ENCODE assay signal across 8 cellular contexts in genomic region chr7:20778063-20778721, GRCh38. TPM values are rescaled to one million over a fixed set of nuclear protein-coding genes. Genes with fewer than 3 reads are reported as not detected.
DNase-seq lines count a peak whose midpoint lies in the region; ATAC-seq and TF ChIP-seq lines count a peak whose summit lies in the region.

No MANE protein-coding gene starts in this region.

- no peaks in the 10 kb centered on the region for H3K9me3 Mint-ChIP-seq in activated CD4-positive, alpha-beta T cell treated with anti-CD3 and anti-CD28 coated beads, Interleukin-2, amount 10 ng/mL, durations not matched to agents 24 days and 14 days
- no peaks in the 10 kb centered on the region for H3K9me3 Mint-ChIP-seq in HFFc6

- no peak overlapping the region for H3K4me3 Mint-ChIP-seq in activated CD4-positive, alpha-beta T cell treated with anti-CD3 and anti-CD28 coated beads, Interleukin-2, amount 10 ng/mL, durations not matched to agents 24 days and 14 days
- H3K4me3 Mint-ChIP-seq in HFFc6: no peak overlapping the region

- H4K8ac ChIP-seq in neuronal stem cell (ENCODE audit: low read depth, low read length): no peak overlapping the region

- no peak overlapping the region for H3K14ac ChIP-seq in neuronal stem cell (ENCODE audit: low read length)

- H3K4me1 Mint-ChIP-seq in activated CD4-positive, alpha-beta T cell treated with anti-CD3 and anti-CD28 coated beads, Interleukin-2, amount 10 ng/mL, durations not matched to agents 24 days and 14 days: peaks cover 4% of the 10 kb centered on the region
- H3K4me1 Mint-ChIP-seq in HFFc6 (ENCODE audit: low read depth): peaks cover 8% of the 10 kb centered on the region

- H3K23ac ChIP-seq in neuronal stem cell (ENCODE audit: low read depth, low read length, poor library complexity): no peak overlapping the region

- H3K4me3 ChIP-seq in esophagus muscularis mucosa (peak overlapping the region; percentile 33 to 51 (median 40)), neuronal stem cell (ENCODE audit: low read length in 2 of 2) (peak overlapping the region; percentile 36 to 67)

- no peak overlapping the region for H2BK15ac ChIP-seq in neuronal stem cell (ENCODE audit: low read length)

- no peak overlapping the region for H3K27ac Mint-ChIP-seq in activated CD4-positive, alpha-beta T cell treated with anti-CD3 and anti-CD28 coated beads, Interleukin-2, amount 10 ng/mL, durations not matched to agents 24 days and 14 days
- no peak overlapping the region for H3K27ac Mint-ChIP-seq in HFFc6

- ATAC-seq in HG02798 (IDR thresholded peaks at IDR 0.05; ENCODE audit: poor library complexity, unreplicated experiment) (peak; percentile 91), GM18867 (IDR thresholded peaks at IDR 0.05; ENCODE audit: unreplicated experiment) (no peak)

- H2BK12ac ChIP-seq in neuronal stem cell (ENCODE audit: low read length): no peak overlapping the region

- H3K18ac ChIP-seq in neuronal stem cell (ENCODE audit: low read length): peak overlapping the region; percentile 94

- H3K36me3 Mint-ChIP-seq in activated CD4-positive, alpha-beta T cell treated with anti-CD3 and anti-CD28 coated beads, Interleukin-2, amount 10 ng/mL, durations not matched to agents 24 days and 14 days (ENCODE audit: low read depth): no peaks in the 10 kb centered on the region
- H3K36me3 Mint-ChIP-seq in HFFc6 (ENCODE audit: low read depth): no peaks in the 10 kb centered on the region

- peak overlapping the region; percentile 60 for H3K4me2 ChIP-seq in neuronal stem cell (ENCODE audit: insufficient read depth, low read length, poor library complexity, severe bottlenecking)

- peaks cover 4% of the 10 kb centered on the region for H3K79me1 ChIP-seq in neuronal stem cell (ENCODE audit: low read depth, low read length)

- no peak overlapping the region for H2AK5ac ChIP-seq in neuronal stem cell (ENCODE audit: low read depth, low read length)

- peaks cover 10 to 14% (median 13%) of the 10 kb centered on the region in 4 donors for H3K4me1 ChIP-seq in esophagus muscularis mucosa
- H3K4me1 ChIP-seq in neuronal stem cell (ENCODE audit: control insufficient read depth in 2 of 2, insufficient read depth in 1 of 2, low read depth in 1 of 2, low read length in 2 of 2): peaks cover 0 to 15% of the 10 kb centered on the region in 2 donors

- peak overlapping the region; percentile 97 for H2AFZ ChIP-seq in neuronal stem cell (ENCODE audit: low read length)

- H3K9ac ChIP-seq in neuronal stem cell (ENCODE audit: low read depth, low read length, poor library complexity): no peak overlapping the region

- no peak for TF ChIP-seq POLR2A in esophagus muscularis mucosa (IDR thresholded peaks at IDR 0.05; ENCODE audit: low read depth)

- TF ChIP-seq CTCF in esophagus muscularis mucosa (IDR thresholded peaks at IDR 0.05): peak; percentile 51 to 62 (median 57)
- no peak for TF ChIP-seq CTCF in HFFc6 (IDR thresholded peaks at IDR 0.05)

- H3K27ac ChIP-seq in esophagus muscularis mucosa (replicated peaks in 1 of 4) (no peak overlapping the region), neuronal stem cell (replicated peaks; ENCODE audit: low read length) (peak overlapping the region; percentile 81)

- no peak overlapping the region for H3K4ac ChIP-seq in neuronal stem cell (ENCODE audit: low read length)

- no peaks in the 10 kb centered on the region for H3K36me3 ChIP-seq in esophagus muscularis mucosa
- no peaks in the 10 kb centered on the region for H3K36me3 ChIP-seq in neuronal stem cell (replicated peaks in 1 of 2; ENCODE audit: control insufficient read depth in 2 of 2, insufficient read depth in 2 of 2, low read length in 2 of 2)

- H2BK5ac ChIP-seq in neuronal stem cell (ENCODE audit: low read length): peak overlapping the region; percentile 35

- TF ChIP-seq EP300 in esophagus muscularis mucosa (IDR thresholded peaks at IDR 0.05): no peak

- H4K91ac ChIP-seq in neuronal stem cell (ENCODE audit: low read depth, low read length, poor library complexity): no peak overlapping the region

- peaks cover 7 to 95% (median 74%) of the 10 kb centered on the region in 4 donors for H3K27me3 ChIP-seq in esophagus muscularis mucosa
- peaks cover 0 to 83% (median 0%) of the 10 kb centered on the region in 3 experiments for H3K27me3 ChIP-seq in neuronal stem cell (ENCODE audit: control insufficient read depth in 3 of 3, insufficient read depth in 3 of 3, low read depth in 1 of 3, low read length in 3 of 3)

- no peaks in the 10 kb centered on the region for H3K9me3 ChIP-seq in esophagus muscularis mucosa
- H3K9me3 ChIP-seq in neuronal stem cell (replicated peaks in 1 of 2; ENCODE audit: control insufficient read depth in 2 of 2, insufficient read depth in 1 of 2, low read depth in 1 of 2, low read length in 2 of 2): no peaks in the 10 kb centered on the region

- H3K27me3 Mint-ChIP-seq in activated CD4-positive, alpha-beta T cell treated with anti-CD3 and anti-CD28 coated beads, Interleukin-2, amount 10 ng/mL, durations not matched to agents 24 days and 14 days: peaks cover 76% of the 10 kb centered on the region
- peaks cover 27% of the 10 kb centered on the region for H3K27me3 Mint-ChIP-seq in HFFc6 (ENCODE audit: insufficient read depth)

- intact Hi-C loops in activated CD4-positive, alpha-beta T cell treated with anti-CD3 and anti-CD28 coated beads, Interleukin-2, amount 10 ng/mL, durations not matched to agents 24 days and 14 days (cut with micrococcal nuclease): loop anchor here (10.0 kb wide), 1 partner anchor 1227 kb away; no protein-coding TSS in a partner anchor
- intact Hi-C loops in esophagus muscularis mucosa (cut with DNase I): loop anchor here (5.0 to 10.0 kb wide), 4 partner anchors 474 to 1227 kb away; no protein-coding TSS in a partner anchor

- 9% methylated on average over 22 of the region's 63 CpGs for WGBS in esophagus muscularis mucosa
- no CpG with 5 or more reads among the region's 63 CpGs for WGBS in neuronal stem cell (ENCODE audit: extremely low coverage in 2 of 2, insufficient read length in 2 of 2, insufficient replicate concordance in 1 of 2), 2 donors

- H2BK120ac ChIP-seq in neuronal stem cell (ENCODE audit: low read depth, low read length): no peak overlapping the region

- peak; percentile 66 for DNase-seq in activated CD4-positive, alpha-beta T cell treated with anti-CD3 and anti-CD28 coated beads, Interleukin-2, amount 10 ng/mL, durations not matched to agents 24 days and 14 days
- DNase-seq in activated CD4-positive, alpha-beta T cell treated with anti-CD3 and anti-CD28 coated beads, Interleukin-2, amount 50 U/mL, for 48 hours: no peak
- DNase-seq in RPMI7951 (ENCODE audit: low read depth) (peak; percentile 13), esophagus muscularis mucosa (ENCODE audit: extremely low spot score) (no peak), neuronal stem cell (ENCODE audit: low spot score) (peak; percentile 85), HFFc6 (no peak)

RNA-seq across cellular contexts. Expression of gene SP8, which starts 8.5 kb away (rescaled TPM):
- total RNA-seq in activated CD4-positive, alpha-beta T cell treated with anti-CD3 and anti-CD28 coated beads, Interleukin-2, amount 10 ng/mL, durations not matched to agents 24 days and 14 days: not detected in 2 replicates
- total RNA-seq in RPMI7951 (2014; rRNA removed; shearing (Covaris generic)): not detected in 2 replicates
- not detected for total RNA-seq in esophagus muscularis mucosa
- 54.8 TPM for polyA plus RNA-seq in neuronal stem cell (2013, experiment 1 of 2)
- polyA plus RNA-seq in neuronal stem cell (2013, experiment 2 of 2): 56.7 TPM
- total RNA-seq in HFFc6 (2021; fragmentation: NEBNext Ultra II Directional; extraction: Animal tissue kit (Norgen Biotek cat#: 25700)): not detected

Comparison
In these comparisons a context has a peak if more than half of its experiments do, and no peak if none do; other contexts are left out.
1. DNase-seq: peak in activated CD4-positive, alpha-beta T cell treated with anti-CD3 and anti-CD28 coated beads, Interleukin-2, amount 10 ng/mL, durations not matched to agents 24 days and 14 days (single experiment), RPMI7951 (single experiment) and neuronal stem cell (single experiment); none in activated CD4-positive, alpha-beta T cell treated with anti-CD3 and anti-CD28 coated beads, Interleukin-2, amount 50 U/mL, for 48 hours (0 of 2), esophagus muscularis mucosa (single experiment) and HFFc6 (single experiment).